ENCODE assay signal across 9 cellular contexts in genomic region chr12:46831335-46832083, GRCh38. TPM values are rescaled to one million over a fixed set of nuclear protein-coding genes. Genes with fewer than 3 reads are reported as not detected.
DNase-seq lines count a peak whose midpoint lies in the region; ATAC-seq and TF ChIP-seq lines count a peak whose summit lies in the region.
"Had no signal": no experiment of that assay in that cellular context is flagged by ENCODE, and none has a peak within 500 bp of the region (broad histone marks: within the 10 kb centered on the region; RNA-seq: fewer than 3 reads in every experiment).

No MANE protein-coding gene starts in this region.

- H3K27ac Mint-ChIP-seq in T-cell = no peak overlapping the region
- no peak overlapping the region for H3K27ac Mint-ChIP-seq in glutamatergic neuron (ENCODE audit: unreplicated experiment)

- no peaks in the 10 kb centered on the region for H4K20me1 ChIP-seq in osteoblast (ENCODE audit: insufficient read depth, low read length)

- no peaks in the 10 kb centered on the region for H3K36me3 Mint-ChIP-seq in T-cell
- no peaks in the 10 kb centered on the region for H3K36me3 Mint-ChIP-seq in glutamatergic neuron (ENCODE audit: unreplicated experiment)

- CTCF ChIA-PET in BJ (lab: Yijun Ruan, JAX) (no interaction called here), T-cell (lab: Charles Lee) (no interaction called here)

- H3K36me3 ChIP-seq in BJ (ENCODE audit: control insufficient read depth, insufficient read depth, low read length) (no peaks in the 10 kb centered on the region), osteoblast (ENCODE audit: insufficient read depth, low read length) (no peaks in the 10 kb centered on the region)

- H3K27me3 Mint-ChIP-seq in T-cell (peaks cover 67 to 69% of the 10 kb centered on the region in 2 donors), glutamatergic neuron (ENCODE audit: unreplicated experiment) (peaks cover 13% of the 10 kb centered on the region)

- H3K27me3 ChIP-seq in BJ (ENCODE audit: control insufficient read depth, insufficient read depth, low read length) (peaks cover 4% of the 10 kb centered on the region; the same call in 1 of the 2 replicates), osteoblast (ENCODE audit: insufficient read depth, low read length) (peaks cover 46% of the 10 kb centered on the region)

- no peak for DNase-seq in BJ (ENCODE audit: low read depth)
- no peak for DNase-seq in T-cell
- DNase-seq in glutamatergic neuron = peak; percentile 56
- peak; percentile 51 for DNase-seq in osteoblast (ENCODE audit: insufficient read length, low spot score, missing footprints)
- DNase-seq in anterior cingulate cortex (lab: John Stamatoyannopoulos, UW) = no peak
- DNase-seq in HUDEP-2 (lab: John Stamatoyannopoulos, UW; ENCODE audit: unreplicated experiment in 76 of 76) = no peak
- no peak for DNase-seq in CD1c-positive myeloid dendritic cell (ENCODE audit: extremely low spot score)

- POLR2A ChIA-PET in BJ (lab: Charles Lee) = no interaction called here
- POLR2A ChIA-PET in T-cell (lab: Charles Lee) = no interaction called here

- H3K9me3 Mint-ChIP-seq in T-cell (no peaks in the 10 kb centered on the region), glutamatergic neuron (ENCODE audit: unreplicated experiment) (no peaks in the 10 kb centered on the region)

- H2AFZ ChIP-seq in osteoblast (ENCODE audit: low read length) = peak overlapping the region; percentile 67

- ATAC-seq in T-cell (replicated peaks in 1 of 4) = no peak
- no peak for ATAC-seq in GM21723 (IDR thresholded peaks at IDR 0.05; ENCODE audit: unreplicated experiment)

- H3K27ac ChIP-seq in osteoblast (ENCODE audit: low read depth, low read length) = no peak overlapping the region

- H3K9me3 ChIP-seq in osteoblast (ENCODE audit: low read depth, low read length) = no peaks in the 10 kb centered on the region

- H3K4me3 ChIP-seq in BJ (ENCODE audit: low read depth, low read length) (peak overlapping the region; percentile 46), osteoblast (ENCODE audit: insufficient read depth, low read length) (peak overlapping the region; percentile 66)

- H3K4me3 Mint-ChIP-seq in T-cell = peak overlapping the region in 2 of 3 donors; percentile 18 to 59
- peak overlapping the region; percentile 97 for H3K4me3 Mint-ChIP-seq in glutamatergic neuron (ENCODE audit: unreplicated experiment)

- H3K4me1 Mint-ChIP-seq in T-cell = peaks cover 13 to 15% (median 15%) of the 10 kb centered on the region in 3 donors
- peaks cover 5% of the 10 kb centered on the region for H3K4me1 Mint-ChIP-seq in glutamatergic neuron (ENCODE audit: low read depth, unreplicated experiment)

- H3K4me1 ChIP-seq in osteoblast (ENCODE audit: insufficient read depth, low read length) = peaks cover 8% of the 10 kb centered on the region

- TF ChIP-seq CTCF in BJ (IDR thresholded peaks at IDR 0.05; ENCODE audit: insufficient read depth, low read depth, low read length) (no peak), glutamatergic neuron (IDR thresholded peaks at IDR 0.05; ENCODE audit: partially characterized antibody, unreplicated experiment) (no peak), osteoblast (IDR thresholded peaks at IDR 0.05; ENCODE audit: extremely low read depth, low read depth, low read length) (no peak)

- H3K79me2 ChIP-seq in osteoblast (ENCODE audit: insufficient read depth, low read length) = no peaks in the 10 kb centered on the region

- peak overlapping the region; percentile 74 for H3K4me2 ChIP-seq in osteoblast (ENCODE audit: insufficient read depth, low read length)

RNA-seq across cellular contexts. Expression of gene SLC38A4, which starts 5.7 kb away (rescaled TPM):
- 7.4 and 9.2 TPM in 2 replicates for polyA plus RNA-seq in BJ (2011; rRNA removed)
- 2.4 and 2.5 TPM in 2 replicates for polyA minus RNA-seq in BJ (2011; rRNA and poly(A)+ RNA removed)
- total RNA-seq in T-cell (under 1 TPM in 3 of 5 donors, not detected in 2; 0.13 to 0.50 (median 0.19) TPM), glutamatergic neuron (ENCODE audit: unreplicated experiment) (0.98 TPM), osteoblast (0.72 and 1.2 TPM in 2 replicates)
- total RNA-seq: renal cortical epithelial cell had no signal

Comparison
In these comparisons a context has a peak if more than half of its experiments do, and no peak if none do; other contexts are left out.
1. DNase-seq: peak in glutamatergic neuron (single experiment) and osteoblast (single experiment); none in BJ (single experiment), T-cell (0 of 34), anterior cingulate cortex (0 of 58), HUDEP-2 (0 of 76) and CD1c-positive myeloid dendritic cell (single experiment).